Comparison of ENCODE assay signal across 31 cellular contexts in genomic region chr9:28445211-28445610, GRCh38.
"Had no signal": no experiment of that assay in that cellular context is flagged by ENCODE, and none has a peak within 500 bp of the region (broad histone marks: within the 10 kb centered on the region; RNA-seq: fewer than 3 reads in every experiment).

No MANE protein-coding gene starts in this region.

- H3K4me1 ChIP-seq: colonic mucosa, esophagus muscularis mucosa, gastroesophageal sphincter had no signal

- FAIRE-seq: astrocyte, endometrium, endothelial cell of umbilical vein had no signal

- H3K9me3 ChIP-seq: colonic mucosa had no signal

- H3K36me3 ChIP-seq: brain microvascular endothelial cell, cardiac muscle cell, colonic mucosa, esophagus muscularis mucosa, gastroesophageal sphincter, WERI-Rb-1 had no signal

- H3K27me3 ChIP-seq: brain microvascular endothelial cell, cardiac muscle cell, colonic mucosa, esophagus muscularis mucosa, gastroesophageal sphincter had no signal

- H3K4me3 ChIP-seq: cardiac muscle cell, colonic mucosa, esophagus muscularis mucosa, gastroesophageal sphincter had no signal

- DNase-seq: activated B cell treated with CpG ODN at 0.5 μM for 24 hours; activated CD4-positive, alpha-beta T cell treated with anti-CD3 and anti-CD28 coated beads for 48 hours; activated CD4-positive, alpha-beta T cell treated with anti-CD3 and anti-CD28 coated beads, Interleukin-2, amount 50 U/mL, for 1 hour; activated CD4-positive, alpha-beta T cell treated with anti-CD3 and anti-CD28 coated beads, Interleukin-2, amount 50 U/mL, for 48 hours; activated CD8-positive, alpha-beta memory T cell treated with anti-CD3 and anti-CD28 coated beads for 24 hours; activated CD8-positive, alpha-beta T cell treated with anti-CD3 and anti-CD28 coated beads for 36 hours; activated effector memory CD4-positive, alpha-beta T cell treated with Interleukin-2 at 50 U/mL for 16 hours; activated gamma-delta T cell treated with Interleukin-2 at 50 U/mL for 16 hours; activated naive CD4-positive, alpha-beta T cell treated with anti-CD3 and anti-CD28 coated beads, Interleukin-2, amount 50 U/mL, for 16 hours; activated naive CD4-positive, alpha-beta T cell treated with Interleukin-2 at 50 U/mL for 16 hours; activated T-cell treated with anti-CD3 and anti-CD28 coated beads, Interleukin-2, amount 50 U/mL, for 4 hours; amniotic stem cell; anterior cingulate cortex; brain microvascular endothelial cell; central memory CD4-positive, alpha-beta T cell; cerebellar nuclear complex; colonic mucosa; effector CD8-positive, alpha-beta T cell; foreskin melanocyte; T-helper 1 cell; T-helper 17 cell; T1000; WERI-Rb-1 had no signal

- ATAC-seq: activated CD4-positive, CD25-positive, alpha-beta regulatory T cell treated with anti-CD3 and anti-CD28 coated beads, Interleukin-2, amount 50 U/mL, for 24 hours; activated CD8-positive, alpha-beta T cell treated with anti-CD3 and anti-CD28 coated beads for 36 hours; activated T-cell treated with anti-CD3 and anti-CD28 coated beads, Interleukin-2, amount 50 U/mL, for 4 hours; activated T-helper 17 cell treated with anti-CD3 and anti-CD28 coated beads, Interleukin-2, amount 50 U/mL, for 72 hours; gastroesophageal sphincter; T-helper 17 cell had no signal

- H3K27ac ChIP-seq: brain microvascular endothelial cell, cardiac muscle cell, colonic mucosa, esophagus muscularis mucosa, gastroesophageal sphincter, WERI-Rb-1 had no signal
